Comparison of ENCODE assay signal across 10 cellular contexts in the genomic region with DNA sequence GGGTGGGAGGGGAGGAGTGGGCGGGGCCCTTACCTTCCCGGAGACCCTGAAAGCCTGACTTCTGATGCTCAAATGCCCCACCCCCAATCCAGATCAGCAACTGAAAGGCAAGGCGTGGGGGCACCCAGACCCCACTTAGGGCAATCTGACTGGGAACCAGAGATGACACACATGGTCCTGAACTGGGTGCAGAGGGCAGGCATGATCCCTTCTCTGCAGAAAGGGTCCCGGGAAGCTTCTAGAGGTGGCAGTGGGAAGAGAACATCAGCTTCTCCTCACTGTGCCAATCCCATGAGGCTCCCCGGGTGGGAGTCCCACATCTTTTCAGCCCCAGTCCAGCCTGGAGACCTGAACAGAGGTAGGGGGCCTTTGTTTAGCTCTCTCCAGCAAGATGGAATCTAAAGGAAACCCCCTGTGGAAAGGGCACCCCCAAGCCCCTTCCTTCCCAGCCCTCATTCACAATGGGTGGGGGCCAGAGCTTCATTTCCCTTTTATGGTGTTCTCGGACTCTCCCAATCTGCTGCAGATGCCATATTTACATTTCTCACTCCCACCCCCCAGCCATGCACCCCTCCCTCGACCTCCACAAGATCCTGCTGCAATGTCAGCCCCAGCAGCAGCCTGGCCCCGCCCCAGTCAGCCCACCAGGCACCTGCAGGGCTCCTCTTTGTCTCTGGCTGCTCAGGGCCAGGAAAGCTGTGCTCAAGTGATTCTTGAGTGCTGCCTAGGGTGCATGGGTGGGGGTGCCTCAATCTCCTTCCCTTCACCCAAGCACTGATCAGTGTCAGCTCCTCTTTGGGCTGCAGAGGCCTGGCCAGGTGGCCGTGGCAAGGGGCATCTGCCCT. TPM values are rescaled to one million over a fixed set of nuclear protein-coding genes. Genes with fewer than 3 reads are reported as not detected.
A peak's percentile ranks its signal among the peaks of the same experiment; 100 is the strongest.
DNase-seq lines count a peak whose midpoint lies in the region; ATAC-seq, FAIRE-seq and TF ChIP-seq lines count a peak whose summit lies in the region.
"Had no signal": no experiment of that assay in that cellular context is flagged by ENCODE, and none has a peak within 500 bp of the region (broad histone marks: within the 10 kb centered on the region; RNA-seq: fewer than 3 reads in every experiment).

No MANE protein-coding gene starts in this region.

- no peak overlapping the region for H3K27ac ChIP-seq in HepG2 (ENCODE audit: extremely low read length, insufficient read depth, low read length)
- no peak overlapping the region for H3K27ac ChIP-seq in pancreas
- H3K27ac ChIP-seq: SJSA1 had no signal

- peak overlapping the region in 3 of 7 donors; percentile 13 to 57 (median 46) for H3K27ac Mint-ChIP-seq in CD14-positive monocyte
- H3K27ac Mint-ChIP-seq in activated CD8-positive, alpha-beta T cell treated with anti-CD3 and anti-CD28 coated beads for 36 hours: peak overlapping the region; percentile 97

- WGBS in HepG2 (ENCODE audit: low lambda C conversion rate): 27% methylated on average over 5 of the region's 9 CpGs
- 64 to 72% methylated on average over 9 of the region's 9 CpGs for WGBS in pancreas, 2 donors

- ATAC-seq in activated CD8-positive, alpha-beta T cell treated with anti-CD3 and anti-CD28 coated beads for 36 hours: peak; percentile 5
- ATAC-seq in HepG2 (no peak), GM18511 (IDR thresholded peaks at IDR 0.05; ENCODE audit: unreplicated experiment) (no peak), pancreas (no peak)

- H3K4me2 ChIP-seq in HepG2 (ENCODE audit: low read depth, low read length): no peak overlapping the region

- H3K36me3 ChIP-seq in HepG2 (replicated peaks in 1 of 2; ENCODE audit: control insufficient read depth in 1 of 2, insufficient read depth in 2 of 2, low read length in 2 of 2): no peaks in the 10 kb centered on the region
- no peaks in the 10 kb centered on the region for H3K36me3 ChIP-seq in pancreas
- H3K36me3 ChIP-seq: heart left ventricle, SJSA1 had no signal

- H3K4me3 ChIP-seq in mononuclear cell (ENCODE audit: low read length) (peak overlapping the region; percentile 67), HepG2 (replicated peaks in 1 of 3; ENCODE audit: insufficient read depth in 1 of 3, low read depth in 2 of 3, low read length in 3 of 3) (no peak overlapping the region), pancreas (no peak overlapping the region)
- H3K4me3 ChIP-seq: SJSA1 had no signal

- H3K9me3 ChIP-seq in mononuclear cell (ENCODE audit: low read depth, low read length) (no peaks in the 10 kb centered on the region), HepG2 (ENCODE audit: low read length) (no peaks in the 10 kb centered on the region), pancreas (no peaks in the 10 kb centered on the region)
- H3K9me3 ChIP-seq: heart left ventricle, SJSA1 had no signal

- in situ Hi-C loops in HepG2 (cut with HindIII; ENCODE audit: extremely low pct_ligation_motif_present, low pct_unique_long_range_greater_than_20kb): no loop called here

- H3K4me1 ChIP-seq in mononuclear cell (ENCODE audit: insufficient read depth, low read length) (peaks cover 94% of the 10 kb centered on the region), HepG2 (ENCODE audit: insufficient read depth, low read length) (peaks cover 62% of the 10 kb centered on the region), pancreas (peaks cover 0 to 4% (median 0%) of the 10 kb centered on the region in 3 donors)

- DNase-seq in CD14-positive monocyte (ENCODE audit: low spot score): no peak
- peak; percentile 58 for DNase-seq in GM20000 (ENCODE audit: low spot score)
- DNase-seq in activated CD8-positive, alpha-beta T cell treated with anti-CD3 and anti-CD28 coated beads for 36 hours: peak; percentile 77
- no peak for DNase-seq in HepG2 (ENCODE audit: low spot score)
- no peak for DNase-seq in NCI-H2227 treated with DMSO at 0.1 percent for 48 hours (lab: John Stamatoyannopoulos, UW)
- DNase-seq in pancreas: no peak
- DNase-seq: heart left ventricle had no signal

- peaks cover 0 to 4% (median 0%) of the 10 kb centered on the region in 7 donors for H3K9me3 Mint-ChIP-seq in CD14-positive monocyte
- H3K9me3 Mint-ChIP-seq in activated CD8-positive, alpha-beta T cell treated with anti-CD3 and anti-CD28 coated beads for 36 hours: no peaks in the 10 kb centered on the region

- TF ChIP-seq CTCF in CD14-positive monocyte (IDR thresholded peaks at IDR 0.05): peak; percentile 3
- no peak for TF ChIP-seq CTCF in GM20000 (IDR thresholded peaks at IDR 0.05; ENCODE audit: extremely low read depth, missing control alignments)
- TF ChIP-seq CTCF in activated CD8-positive, alpha-beta T cell treated with anti-CD3 and anti-CD28 coated beads for 36 hours (IDR thresholded peaks at IDR 0.05): peak; percentile 19
- TF ChIP-seq CTCF in HepG2 (CRISPR knock-in tag; IDR thresholded peaks at IDR 0.05): no peak
- TF ChIP-seq CTCF in pancreas (IDR thresholded peaks at IDR 0.05): no peak

- TF ChIP-seq RAD21 in HepG2 (CRISPR knock-in tag; IDR thresholded peaks at IDR 0.05): no peak

- H3K36me3 Mint-ChIP-seq in CD14-positive monocyte: peaks cover 0 to 2% of the 10 kb centered on the region in 2 donors
- peaks cover 30% of the 10 kb centered on the region for H3K36me3 Mint-ChIP-seq in activated CD8-positive, alpha-beta T cell treated with anti-CD3 and anti-CD28 coated beads for 36 hours (ENCODE audit: low read depth)

- H3K9ac ChIP-seq in HepG2 (ENCODE audit: insufficient read depth, low read depth, low read length): no peak overlapping the region

- H4K20me1 ChIP-seq in HepG2 (ENCODE audit: insufficient read depth, low read length): no peaks in the 10 kb centered on the region

- H3K4me3 Mint-ChIP-seq in CD14-positive monocyte: peak overlapping the region; percentile 67 to 87
- peak overlapping the region; percentile 91 for H3K4me3 Mint-ChIP-seq in activated CD8-positive, alpha-beta T cell treated with anti-CD3 and anti-CD28 coated beads for 36 hours

- FAIRE-seq in HepG2 (lab: Jason Lieb, UNC) (no peak), pancreas (lab: Jason Lieb, UNC) (no peak)

- no peaks in the 10 kb centered on the region for H3K27me3 ChIP-seq in mononuclear cell (ENCODE audit: insufficient read depth, low read length)
- peaks cover 9 to 48% of the 10 kb centered on the region in 2 experiments; a peak in 4 of 5 replicates for H3K27me3 ChIP-seq in HepG2 (ENCODE audit: control insufficient read depth in 1 of 2, insufficient read depth in 2 of 2, low read length in 2 of 2)
- H3K27me3 ChIP-seq in pancreas: no peaks in the 10 kb centered on the region
- H3K27me3 ChIP-seq: SJSA1 had no signal

- H2AFZ ChIP-seq in HepG2 (ENCODE audit: low read length): no peak overlapping the region

- TF ChIP-seq EP300 in HepG2 (IDR thresholded peaks at IDR 0.05; ENCODE audit: low read depth in 2 of 2, low read length in 2 of 2): no peak
- no peak for TF ChIP-seq EP300 in HepG2 (CRISPR knock-in tag; IDR thresholded peaks at IDR 0.05; ENCODE audit: borderline replicate concordance)

- intact Hi-C loops in CD14-positive monocyte (cut with micrococcal nuclease): loop anchor here in 1 of 2 donors (5.0 kb wide), 1 partner anchor 394 kb away; no protein-coding TSS in a partner anchor
- intact Hi-C loops in activated CD8-positive, alpha-beta T cell treated with anti-CD3 and anti-CD28 coated beads for 36 hours (cut with micrococcal nuclease): no loop called here
- intact Hi-C loops in HepG2 (cut with micrococcal nuclease; ENCODE audit: unreplicated experiment): loop anchor here (5.0 kb wide), 1 partner anchor 129 kb away; the partner anchor contains the start of gene INAVA
- intact Hi-C loops in pancreas (cut with DNase I): no loop called here

- peaks cover 89% of the 10 kb centered on the region for H3K4me1 Mint-ChIP-seq in CD14-positive monocyte
- H3K4me1 Mint-ChIP-seq in activated CD8-positive, alpha-beta T cell treated with anti-CD3 and anti-CD28 coated beads for 36 hours (ENCODE audit: low read depth): peaks cover 71% of the 10 kb centered on the region

- POLR2A ChIA-PET in activated CD8-positive, alpha-beta T cell treated with anti-CD3 and anti-CD28 coated beads for 36 hours (lab: Charles Lee): interaction anchor here (0.6 to 2.2 kb wide), 10 partner anchors 10 to 352 kb away, joined by 3 to 6 read pairs (median 3); partner anchors contain the start of gene DDX59
- POLR2A ChIA-PET in HepG2 (lab: Yijun Ruan, JAX): interaction anchor here (1.4 kb wide), 1 partner anchor 125 kb away, joined by 3 read pairs; no protein-coding TSS in a partner anchor

- H3K27me3 Mint-ChIP-seq in CD14-positive monocyte (ENCODE audit: low read depth in 3 of 3): peaks cover 0 to 7% (median 2%) of the 10 kb centered on the region in 3 donors
- no peaks in the 10 kb centered on the region for H3K27me3 Mint-ChIP-seq in activated CD8-positive, alpha-beta T cell treated with anti-CD3 and anti-CD28 coated beads for 36 hours

- CTCF ChIA-PET in activated CD8-positive, alpha-beta T cell treated with anti-CD3 and anti-CD28 coated beads for 36 hours (lab: Charles Lee): interaction anchor here (0.8 to 10.7 kb wide), 13 partner anchors 9 to 353 kb away, joined by 3 to 109 read pairs (median 5); no protein-coding TSS in a partner anchor
- CTCF ChIA-PET in HepG2 (lab: Yijun Ruan, JAX; ENCODE audit: low intra/inter-chr PET ratio, low total read pairs): no interaction called here

- TF ChIP-seq POLR2A in HepG2 (IDR thresholded peaks at IDR 0.05; ENCODE audit: insufficient read depth in 1 of 2, low read depth in 2 of 2, low read length in 2 of 2): no peak

- BruUV-seq in HepG2 (replicated peaks; lab: Mats Ljungman, UMichigan): no TSS peak

- no peaks in the 10 kb centered on the region for H3K79me2 ChIP-seq in HepG2 (ENCODE audit: insufficient read depth, low read length)

RNA-seq across cellular contexts. Expression of gene KIF21B, which starts 2.0 kb away (rescaled TPM):
- polyA plus RNA-seq in CD14-positive monocyte: under 1 TPM; 0.18 to 0.30 TPM
- total RNA-seq in activated CD8-positive, alpha-beta T cell treated with anti-CD3 and anti-CD28 coated beads for 36 hours: 10 to 100 TPM; 93.5 to 94.0 TPM
- 41.1 TPM for total RNA-seq in mononuclear cell
- 0.13 and 0.20 TPM in 2 replicates for total RNA-seq in HepG2 (2016; rRNA removed; fragmentation: Illumina TruSeq; extraction: Trizol)
- total RNA-seq in HepG2 (2016; cell fraction: cytosol; rRNA removed; fragmentation: Illumina TruSeq; extraction: Trizol; ENCODE audit: low read depth): 0.20 and 0.26 TPM in 2 replicates
- total RNA-seq in HepG2 (2016; cell fraction: insoluble cytoplasmic fraction; rRNA removed; fragmentation: Illumina TruSeq; extraction: Trizol): 0.18 and 0.24 TPM in 2 replicates
- 0.28 and 0.31 TPM in 2 replicates for total RNA-seq in HepG2 (2016; cell fraction: membrane; rRNA removed; fragmentation: Illumina TruSeq; extraction: Trizol)
- total RNA-seq in HepG2 (2016; cell fraction: nucleus; rRNA removed; fragmentation: Illumina TruSeq; extraction: Trizol): 0.19 and 0.22 TPM in 2 replicates
- polyA plus RNA-seq in HepG2 (2011; rRNA removed): 0.17 and 0.22 TPM in 2 replicates
- polyA plus RNA-seq in HepG2 (2011; cell fraction: cytosol; rRNA removed): 0.17 and 0.25 TPM in 2 replicates
- 0.76 and 0.82 TPM in 2 replicates for polyA plus RNA-seq in HepG2 (2011; cell fraction: nucleus; rRNA removed)
- 0.15 and 0.25 TPM in 2 replicates for polyA plus RNA-seq in HepG2 (2012)
- 0.27 and 0.36 TPM in 2 replicates for polyA plus RNA-seq in HepG2 (2016; cell fraction: cytosol; fragmentation: Illumina TruSeq; extraction: Trizol; ENCODE audit: low read depth)
- polyA plus RNA-seq in HepG2 (2016; cell fraction: insoluble cytoplasmic fraction; fragmentation: Illumina TruSeq; extraction: Trizol; ENCODE audit: low read depth): 0.05 and 0.10 TPM in 2 replicates
- polyA plus RNA-seq in HepG2 (2016; cell fraction: membrane; fragmentation: Illumina TruSeq; extraction: Trizol; ENCODE audit: low read depth): 0.26 and 0.30 TPM in 2 replicates
- 0.25 TPM in 2 replicates for polyA plus RNA-seq in HepG2 (2016; cell fraction: nucleus; fragmentation: Illumina TruSeq; extraction: Trizol; ENCODE audit: insufficient read depth, low read depth)
- polyA minus RNA-seq in HepG2 (2011; rRNA and poly(A)+ RNA removed; ENCODE audit: low replicate concordance): 1.0 and 6.8 TPM in 2 replicates
- polyA minus RNA-seq in HepG2 (2011; cell fraction: cytosol; rRNA and poly(A)+ RNA removed): 0.30 and 0.44 TPM in 2 replicates
- polyA minus RNA-seq in HepG2 (2011; cell fraction: nucleus; rRNA and poly(A)+ RNA removed): 0.37 and 0.52 TPM in 2 replicates
- total RNA-seq in pancreas: 1 to 10 TPM in 2 of 6 donors, under 1 TPM in 4; 0.51 to 2.5 (median 0.93) TPM
- polyA plus RNA-seq in pancreas: 1 to 10 TPM in 1 of 2 donors, under 1 TPM in 1; 0.84 to 1.0 TPM

Comparison
In these comparisons a context has a peak if more than half of its experiments do, and no peak if none do; other contexts are left out.
1. DNase-seq: peak in GM20000 (single experiment) and activated CD8-positive, alpha-beta T cell treated with anti-CD3 and anti-CD28 coated beads for 36 hours (single experiment); none in CD14-positive monocyte (single experiment), HepG2 (single experiment), NCI-H2227 treated with DMSO at 0.1 percent for 48 hours (single experiment) and pancreas (0 of 6).
2. CTCF ChIP-seq: peak in CD14-positive monocyte (single experiment) and activated CD8-positive, alpha-beta T cell treated with anti-CD3 and anti-CD28 coated beads for 36 hours (single experiment); none in GM20000 (single experiment), HepG2 (single experiment) and pancreas (0 of 4).
3. RNA of gene KIF21B, which starts 2.0 kb away (total RNA-seq): 93.5 to 94.0 TPM in activated CD8-positive, alpha-beta T cell treated with anti-CD3 and anti-CD28 coated beads for 36 hours and 41.1 TPM in mononuclear cell (single experiment); 0.51 to 2.5 TPM in pancreas and 0.13 to 0.31 TPM in HepG2; every median in the first group is over 10 times any median in the second.